ENCODE assay signal across 1 cellular context in the genomic region with DNA sequence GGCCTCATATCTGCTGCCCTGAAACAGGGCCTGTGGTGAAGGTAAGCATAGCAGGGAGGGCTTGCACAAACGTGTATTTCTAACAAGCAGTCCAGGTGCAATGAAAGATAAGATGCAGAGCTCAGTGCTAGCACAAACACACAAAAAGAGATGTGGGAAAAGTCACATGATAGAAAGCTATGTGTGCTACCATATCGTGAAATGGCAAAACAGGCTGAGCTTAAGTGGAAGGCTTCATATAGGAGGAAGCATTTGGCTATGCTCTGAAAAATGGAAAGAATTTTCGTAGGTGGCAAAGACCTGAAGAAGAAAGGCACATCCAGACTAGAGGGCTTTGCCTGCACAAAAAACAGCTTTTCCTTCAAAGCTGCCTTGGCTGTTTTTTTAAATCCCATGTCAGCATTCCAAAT.
TF ChIP-seq lines count a peak whose summit lies in the region.

No MANE protein-coding gene starts in this region.

TF ChIP-seq in K562, 482 proteins besides CTCF, POLR2A, EP300 and RAD21 (continued from another document and continues in another):
- TF ChIP-seq, protein P1, sequence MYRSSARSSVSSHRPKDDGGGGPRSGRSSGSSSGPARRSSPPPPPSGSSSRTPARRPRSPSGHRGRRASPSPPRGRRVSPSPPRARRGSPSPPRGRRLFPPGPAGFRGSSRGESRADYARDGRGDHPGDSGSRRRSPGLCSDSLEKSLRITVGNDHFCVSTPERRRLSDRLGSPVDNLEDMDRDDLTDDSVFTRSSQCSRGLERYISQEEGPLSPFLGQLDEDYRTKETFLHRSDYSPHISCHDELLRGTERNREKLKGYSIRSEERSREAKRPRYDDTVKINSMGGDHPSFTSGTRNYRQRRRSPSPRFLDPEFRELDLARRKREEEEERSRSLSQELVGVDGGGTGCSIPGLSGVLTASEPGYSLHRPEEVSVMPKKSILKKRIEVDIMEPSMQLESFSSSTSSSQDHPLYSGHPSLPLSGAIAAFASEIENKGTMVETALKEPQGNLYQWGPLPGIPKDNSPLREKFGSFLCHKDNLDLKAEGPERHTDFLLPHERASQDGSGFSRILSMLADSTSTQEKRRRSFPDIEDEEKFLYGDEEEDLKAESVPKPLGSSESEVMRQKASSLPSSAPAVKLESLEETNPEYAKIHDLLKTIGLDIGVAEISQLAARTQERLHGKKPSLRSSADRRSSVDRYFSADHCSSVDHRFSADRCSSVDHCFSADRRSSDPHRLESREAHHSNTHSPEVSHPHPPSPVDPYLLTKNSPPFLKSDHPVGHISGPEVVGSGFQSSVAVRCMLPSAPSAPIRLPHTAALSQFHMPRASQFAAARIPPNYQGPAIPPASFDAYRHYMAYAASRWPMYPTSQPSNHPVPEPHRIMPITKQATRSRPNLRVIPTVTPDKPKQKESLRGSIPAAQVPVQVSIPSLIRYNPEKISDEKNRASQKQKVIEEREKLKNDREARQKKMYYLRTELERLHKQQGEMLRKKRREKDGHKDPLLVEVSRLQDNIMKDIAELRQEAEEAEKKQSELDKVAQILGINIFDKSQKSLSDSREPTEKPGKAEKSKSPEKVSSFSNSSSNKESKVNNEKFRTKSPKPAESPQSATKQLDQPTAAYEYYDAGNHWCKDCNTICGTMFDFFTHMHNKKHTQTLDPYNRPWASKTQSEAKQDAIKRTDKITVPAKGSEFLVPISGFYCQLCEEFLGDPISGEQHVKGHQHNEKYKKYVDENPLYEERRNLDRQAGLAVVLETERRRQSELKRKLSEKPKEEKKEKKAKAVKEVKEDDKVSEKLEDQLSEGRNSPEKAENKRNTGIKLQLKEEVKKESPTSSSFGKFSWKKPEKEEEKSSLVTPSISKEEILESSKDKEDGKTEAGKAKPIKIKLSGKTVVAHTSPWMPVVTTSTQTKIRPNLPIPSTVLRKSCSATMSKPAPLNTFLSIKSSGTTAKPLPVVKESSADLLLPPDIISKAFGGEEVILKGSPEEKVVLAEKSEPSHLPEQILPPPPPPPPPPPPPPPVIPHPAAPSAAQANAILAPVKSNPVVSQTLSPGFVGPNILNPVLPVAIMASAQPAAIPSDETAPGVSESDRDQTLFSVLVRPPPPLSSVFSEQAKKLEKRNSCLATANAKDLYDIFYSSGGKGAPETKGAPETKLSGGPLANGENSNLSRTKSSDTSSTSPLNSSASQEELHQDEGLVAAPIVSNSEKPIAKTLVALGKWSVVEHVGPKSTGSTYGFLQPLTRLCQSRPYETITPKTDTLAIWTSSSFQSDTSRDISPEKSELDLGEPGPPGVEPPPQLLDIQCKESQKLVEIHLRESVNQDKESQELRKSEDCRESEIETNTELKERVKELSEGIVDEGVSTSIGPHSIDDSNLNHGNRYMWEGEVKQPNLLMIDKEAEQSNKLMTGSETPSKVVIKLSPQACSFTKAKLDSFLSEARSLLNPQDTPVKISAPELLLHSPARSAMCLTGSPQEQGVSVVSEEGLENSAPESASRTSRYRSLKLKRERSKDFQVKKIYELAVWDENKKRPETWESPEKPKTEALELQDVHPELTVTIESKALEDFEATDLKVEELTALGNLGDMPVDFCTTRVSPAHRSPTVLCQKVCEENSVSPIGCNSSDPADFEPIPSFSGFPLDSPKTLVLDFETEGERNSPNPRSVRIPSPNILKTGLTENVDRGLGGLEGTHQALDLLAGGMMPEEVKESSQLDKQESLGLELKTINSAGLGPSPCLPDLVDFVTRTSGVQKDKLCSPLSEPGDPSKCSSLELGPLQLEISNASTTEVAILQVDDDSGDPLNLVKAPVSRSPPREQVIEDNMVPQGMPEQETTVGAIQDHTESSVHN (IDR thresholded peaks at IDR 0.05; ENCODE audit: borderline replicate concordance in 1 of 2, low read depth in 1 of 2): no peak
- TF ChIP-seq, protein P2, sequence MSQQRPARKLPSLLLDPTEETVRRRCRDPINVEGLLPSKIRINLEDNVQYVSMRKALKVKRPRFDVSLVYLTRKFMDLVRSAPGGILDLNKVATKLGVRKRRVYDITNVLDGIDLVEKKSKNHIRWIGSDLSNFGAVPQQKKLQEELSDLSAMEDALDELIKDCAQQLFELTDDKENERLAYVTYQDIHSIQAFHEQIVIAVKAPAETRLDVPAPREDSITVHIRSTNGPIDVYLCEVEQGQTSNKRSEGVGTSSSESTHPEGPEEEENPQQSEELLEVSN (IDR thresholded peaks at IDR 0.05; ENCODE audit: borderline replicate concordance in 1 of 2, extremely low read depth in 1 of 2, insufficient read depth in 1 of 2, insufficient read length in 1 of 2, low read depth in 1 of 2, low read length in 1 of 2, poor library complexity in 1 of 2, severe bottlenecking in 1 of 2): no peak
- no peak for TF ChIP-seq ZKSCAN3 (CRISPR knock-in tag; IDR thresholded peaks at IDR 0.05)
- TF ChIP-seq ZNF197 (CRISPR knock-in tag; IDR thresholded peaks at IDR 0.05; ENCODE audit: low read depth): peak; percentile 69; the same call in 1 of the 2 replicates
- TF ChIP-seq ZNF311 (CRISPR knock-in tag; IDR thresholded peaks at IDR 0.05): no peak
- TF ChIP-seq STAT5B (CRISPR knock-in tag; IDR thresholded peaks at IDR 0.05): no peak
- TF ChIP-seq POLR3A (IDR thresholded peaks at IDR 0.05; ENCODE audit: borderline replicate concordance, extremely low read depth, insufficient read depth, insufficient read length): no peak
- TF ChIP-seq NR4A1 (CRISPR knock-in tag; IDR thresholded peaks at IDR 0.05): no peak
- TF ChIP-seq NR4A1 (tag; IDR thresholded peaks at IDR 0.05): peak; percentile 59; the same call in 1 of the 2 replicates
- TF ChIP-seq, protein P3, sequence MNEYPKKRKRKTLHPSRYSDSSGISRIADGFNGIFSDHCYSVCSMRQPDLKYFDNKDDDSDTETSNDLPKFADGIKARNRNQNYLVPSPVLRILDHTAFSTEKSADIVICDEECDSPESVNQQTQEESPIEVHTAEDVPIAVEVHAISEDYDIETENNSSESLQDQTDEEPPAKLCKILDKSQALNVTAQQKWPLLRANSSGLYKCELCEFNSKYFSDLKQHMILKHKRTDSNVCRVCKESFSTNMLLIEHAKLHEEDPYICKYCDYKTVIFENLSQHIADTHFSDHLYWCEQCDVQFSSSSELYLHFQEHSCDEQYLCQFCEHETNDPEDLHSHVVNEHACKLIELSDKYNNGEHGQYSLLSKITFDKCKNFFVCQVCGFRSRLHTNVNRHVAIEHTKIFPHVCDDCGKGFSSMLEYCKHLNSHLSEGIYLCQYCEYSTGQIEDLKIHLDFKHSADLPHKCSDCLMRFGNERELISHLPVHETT (CRISPR knock-in tag; conservative IDR thresholded peaks at IDR 0.05 in 1 of 2, IDR thresholded peaks at IDR 0.05 in 1 of 2): 0 out of 4 replicates have a peak, but pooled peaks of 1 of the 2 experiments have one; percentile 35
- no peak for TF ChIP-seq GABPB1 (CRISPR knock-in tag; IDR thresholded peaks at IDR 0.05)
- TF ChIP-seq KLF1 (tag; IDR thresholded peaks at IDR 0.05): no peak
- TF ChIP-seq, protein P4, sequence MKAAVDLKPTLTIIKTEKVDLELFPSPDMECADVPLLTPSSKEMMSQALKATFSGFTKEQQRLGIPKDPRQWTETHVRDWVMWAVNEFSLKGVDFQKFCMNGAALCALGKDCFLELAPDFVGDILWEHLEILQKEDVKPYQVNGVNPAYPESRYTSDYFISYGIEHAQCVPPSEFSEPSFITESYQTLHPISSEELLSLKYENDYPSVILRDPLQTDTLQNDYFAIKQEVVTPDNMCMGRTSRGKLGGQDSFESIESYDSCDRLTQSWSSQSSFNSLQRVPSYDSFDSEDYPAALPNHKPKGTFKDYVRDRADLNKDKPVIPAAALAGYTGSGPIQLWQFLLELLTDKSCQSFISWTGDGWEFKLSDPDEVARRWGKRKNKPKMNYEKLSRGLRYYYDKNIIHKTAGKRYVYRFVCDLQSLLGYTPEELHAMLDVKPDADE (conservative IDR thresholded peaks at IDR 0.05; ENCODE audit: control insufficient read depth, low read depth, low read length): no peak
- TF ChIP-seq ZFP36 (IDR thresholded peaks at IDR 0.05; ENCODE audit: low read depth, low read length, partially characterized antibody): peak; percentile 78
- TF ChIP-seq SP2 (IDR thresholded peaks at IDR 0.05; ENCODE audit: extremely low read depth, low read depth, low read length, poor library complexity, severe bottlenecking): no peak
- TF ChIP-seq ZNF134 (CRISPR knock-in tag; conservative IDR thresholded peaks at IDR 0.05): peak; percentile 31; the same call in 1 of the 2 replicates
- TF ChIP-seq PHF20 (IDR thresholded peaks at IDR 0.05; ENCODE audit: partially characterized antibody): no peak
- TF ChIP-seq LCOR (CRISPR knock-in tag; IDR thresholded peaks at IDR 0.05): peak; percentile 83
- TF ChIP-seq WHSC1 (IDR thresholded peaks at IDR 0.05; ENCODE audit: low read length): no peak
- no peak for TF ChIP-seq PTBP1 (IDR thresholded peaks at IDR 0.05; ENCODE audit: low read depth, low read length)
- TF ChIP-seq NFRKB (IDR thresholded peaks at IDR 0.05; ENCODE audit: low read depth): no peak
- no peak for TF ChIP-seq ZC3H4 (CRISPR knock-in tag; IDR thresholded peaks at IDR 0.05; ENCODE audit: borderline replicate concordance)
- no peak for TF ChIP-seq TCF7 (IDR thresholded peaks at IDR 0.05; ENCODE audit: borderline replicate concordance)
- TF ChIP-seq, protein P5, sequence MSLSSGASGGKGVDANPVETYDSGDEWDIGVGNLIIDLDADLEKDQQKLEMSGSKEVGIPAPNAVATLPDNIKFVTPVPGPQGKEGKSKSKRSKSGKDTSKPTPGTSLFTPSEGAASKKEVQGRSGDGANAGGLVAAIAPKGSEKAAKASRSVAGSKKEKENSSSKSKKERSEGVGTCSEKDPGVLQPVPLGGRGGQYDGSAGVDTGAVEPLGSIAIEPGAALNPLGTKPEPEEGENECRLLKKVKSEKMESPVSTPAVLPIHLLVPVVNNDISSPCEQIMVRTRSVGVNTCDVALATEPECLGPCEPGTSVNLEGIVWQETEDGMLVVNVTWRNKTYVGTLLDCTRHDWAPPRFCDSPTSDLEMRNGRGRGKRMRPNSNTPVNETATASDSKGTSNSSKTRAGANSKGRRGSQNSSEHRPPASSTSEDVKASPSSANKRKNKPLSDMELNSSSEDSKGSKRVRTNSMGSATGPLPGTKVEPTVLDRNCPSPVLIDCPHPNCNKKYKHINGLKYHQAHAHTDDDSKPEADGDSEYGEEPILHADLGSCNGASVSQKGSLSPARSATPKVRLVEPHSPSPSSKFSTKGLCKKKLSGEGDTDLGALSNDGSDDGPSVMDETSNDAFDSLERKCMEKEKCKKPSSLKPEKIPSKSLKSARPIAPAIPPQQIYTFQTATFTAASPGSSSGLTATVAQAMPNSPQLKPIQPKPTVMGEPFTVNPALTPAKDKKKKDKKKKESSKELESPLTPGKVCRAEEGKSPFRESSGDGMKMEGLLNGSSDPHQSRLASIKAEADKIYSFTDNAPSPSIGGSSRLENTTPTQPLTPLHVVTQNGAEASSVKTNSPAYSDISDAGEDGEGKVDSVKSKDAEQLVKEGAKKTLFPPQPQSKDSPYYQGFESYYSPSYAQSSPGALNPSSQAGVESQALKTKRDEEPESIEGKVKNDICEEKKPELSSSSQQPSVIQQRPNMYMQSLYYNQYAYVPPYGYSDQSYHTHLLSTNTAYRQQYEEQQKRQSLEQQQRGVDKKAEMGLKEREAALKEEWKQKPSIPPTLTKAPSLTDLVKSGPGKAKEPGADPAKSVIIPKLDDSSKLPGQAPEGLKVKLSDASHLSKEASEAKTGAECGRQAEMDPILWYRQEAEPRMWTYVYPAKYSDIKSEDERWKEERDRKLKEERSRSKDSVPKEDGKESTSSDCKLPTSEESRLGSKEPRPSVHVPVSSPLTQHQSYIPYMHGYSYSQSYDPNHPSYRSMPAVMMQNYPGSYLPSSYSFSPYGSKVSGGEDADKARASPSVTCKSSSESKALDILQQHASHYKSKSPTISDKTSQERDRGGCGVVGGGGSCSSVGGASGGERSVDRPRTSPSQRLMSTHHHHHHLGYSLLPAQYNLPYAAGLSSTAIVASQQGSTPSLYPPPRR (CRISPR knock-in tag; IDR thresholded peaks at IDR 0.05; ENCODE audit: borderline replicate concordance): no peak; the same call in 1 of the 2 replicates
- TF ChIP-seq, protein P6, sequence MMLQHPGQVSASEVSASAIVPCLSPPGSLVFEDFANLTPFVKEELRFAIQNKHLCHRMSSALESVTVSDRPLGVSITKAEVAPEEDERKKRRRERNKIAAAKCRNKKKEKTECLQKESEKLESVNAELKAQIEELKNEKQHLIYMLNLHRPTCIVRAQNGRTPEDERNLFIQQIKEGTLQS (IDR thresholded peaks at IDR 0.05): no peak
- TF ChIP-seq, protein P6 (CRISPR knock-in tag; conservative IDR thresholded peaks at IDR 0.05): 0 out of 2 replicates have a peak, but pooled peaks have one; percentile 54
- TF ChIP-seq, protein P7, sequence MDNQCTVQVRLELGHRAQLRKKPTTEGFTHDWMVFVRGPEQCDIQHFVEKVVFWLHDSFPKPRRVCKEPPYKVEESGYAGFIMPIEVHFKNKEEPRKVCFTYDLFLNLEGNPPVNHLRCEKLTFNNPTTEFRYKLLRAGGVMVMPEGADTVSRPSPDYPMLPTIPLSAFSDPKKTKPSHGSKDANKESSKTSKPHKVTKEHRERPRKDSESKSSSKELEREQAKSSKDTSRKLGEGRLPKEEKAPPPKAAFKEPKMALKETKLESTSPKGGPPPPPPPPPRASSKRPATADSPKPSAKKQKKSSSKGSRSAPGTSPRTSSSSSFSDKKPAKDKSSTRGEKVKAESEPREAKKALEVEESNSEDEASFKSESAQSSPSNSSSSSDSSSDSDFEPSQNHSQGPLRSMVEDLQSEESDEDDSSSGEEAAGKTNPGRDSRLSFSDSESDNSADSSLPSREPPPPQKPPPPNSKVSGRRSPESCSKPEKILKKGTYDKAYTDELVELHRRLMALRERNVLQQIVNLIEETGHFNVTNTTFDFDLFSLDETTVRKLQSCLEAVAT (IDR thresholded peaks at IDR 0.05): no peak
- TF ChIP-seq GTF2F1 (IDR thresholded peaks at IDR 0.05; ENCODE audit: low read depth, low read length): no peak
- TF ChIP-seq HNRNPUL1 (IDR thresholded peaks at IDR 0.05; ENCODE audit: low read length): no peak
- TF ChIP-seq POLR3G (IDR thresholded peaks at IDR 0.05; ENCODE audit: extremely low read depth, insufficient read length, insufficient replicate concordance): no peak
- TF ChIP-seq ZNF507 (tag; conservative IDR thresholded peaks at IDR 0.05): no peak
- TF ChIP-seq, protein P8, sequence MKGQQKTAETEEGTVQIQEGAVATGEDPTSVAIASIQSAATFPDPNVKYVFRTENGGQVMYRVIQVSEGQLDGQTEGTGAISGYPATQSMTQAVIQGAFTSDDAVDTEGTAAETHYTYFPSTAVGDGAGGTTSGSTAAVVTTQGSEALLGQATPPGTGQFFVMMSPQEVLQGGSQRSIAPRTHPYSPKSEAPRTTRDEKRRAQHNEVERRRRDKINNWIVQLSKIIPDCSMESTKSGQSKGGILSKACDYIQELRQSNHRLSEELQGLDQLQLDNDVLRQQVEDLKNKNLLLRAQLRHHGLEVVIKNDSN (CRISPR knock-in tag; IDR thresholded peaks at IDR 0.05): peak; percentile 83
- TF ChIP-seq, protein P9, sequence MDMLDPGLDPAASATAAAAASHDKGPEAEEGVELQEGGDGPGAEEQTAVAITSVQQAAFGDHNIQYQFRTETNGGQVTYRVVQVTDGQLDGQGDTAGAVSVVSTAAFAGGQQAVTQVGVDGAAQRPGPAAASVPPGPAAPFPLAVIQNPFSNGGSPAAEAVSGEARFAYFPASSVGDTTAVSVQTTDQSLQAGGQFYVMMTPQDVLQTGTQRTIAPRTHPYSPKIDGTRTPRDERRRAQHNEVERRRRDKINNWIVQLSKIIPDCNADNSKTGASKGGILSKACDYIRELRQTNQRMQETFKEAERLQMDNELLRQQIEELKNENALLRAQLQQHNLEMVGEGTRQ (CRISPR knock-in tag; IDR thresholded peaks at IDR 0.05): peak; percentile 72
- TF ChIP-seq HDGF (IDR thresholded peaks at IDR 0.05): no peak
- TF ChIP-seq FOXM1 (IDR thresholded peaks at IDR 0.05; ENCODE audit: low read depth): peak; percentile 83
- TF ChIP-seq FOXM1 (CRISPR knock-in tag; IDR thresholded peaks at IDR 0.05; ENCODE audit: low read depth): no peak
- TF ChIP-seq FOXK1 (CRISPR knock-in tag; IDR thresholded peaks at IDR 0.05; ENCODE audit: borderline replicate concordance): no peak
- no peak for TF ChIP-seq ZNF586 (CRISPR knock-in tag; conservative IDR thresholded peaks at IDR 0.05)
